ENCODE assay signal across 25 cellular contexts in the genomic region with DNA sequence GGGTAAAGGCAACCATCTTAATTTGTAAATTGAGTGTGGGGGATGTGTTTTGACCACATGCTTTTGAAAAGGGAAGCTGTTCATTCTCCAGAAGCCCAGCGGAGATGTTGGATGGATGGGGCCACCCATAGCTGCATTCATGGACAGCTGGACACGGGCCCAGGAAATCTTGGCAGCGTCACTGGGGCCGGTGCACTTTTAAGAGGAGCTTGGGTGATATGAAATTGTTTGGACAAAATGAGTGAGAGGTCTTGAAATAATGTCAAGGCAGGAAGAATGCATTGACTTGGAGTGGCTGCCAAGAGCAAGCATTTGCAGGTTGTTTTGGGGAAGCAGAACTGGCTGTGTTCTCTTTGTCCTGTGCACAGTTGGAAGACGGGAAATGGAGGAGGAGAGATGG. TPM values are rescaled to one million over a fixed set of nuclear protein-coding genes. Genes with fewer than 3 reads are reported as not detected.
DNase-seq lines count a peak whose midpoint lies in the region; ATAC-seq and TF ChIP-seq lines count a peak whose summit lies in the region.
"Had no signal": no experiment of that assay in that cellular context is flagged by ENCODE, and none has a peak within 500 bp of the region (broad histone marks: within the 10 kb centered on the region; RNA-seq: fewer than 3 reads in every experiment).

No MANE protein-coding gene starts in this region.

- H3K79me1 ChIP-seq in neuronal stem cell (ENCODE audit: low read depth, low read length), result no peaks in the 10 kb centered on the region

- H3K27me3 ChIP-seq in neuronal stem cell (ENCODE audit: control insufficient read depth in 3 of 3, insufficient read depth in 3 of 3, low read depth in 1 of 3, low read length in 3 of 3), result no peaks in the 10 kb centered on the region
- H3K27me3 ChIP-seq: heart right ventricle, testis had no signal

- no peak overlapping the region for H4K8ac ChIP-seq in neuronal stem cell (ENCODE audit: low read depth, low read length)

- no CpG with 5 or more reads among the region's 5 CpGs for WGBS in neuronal stem cell (ENCODE audit: extremely low coverage in 2 of 2, insufficient read length in 2 of 2, insufficient replicate concordance in 1 of 2), 2 donors

- no peak for TF ChIP-seq CTCF in VCaP (conservative IDR thresholded peaks at IDR 0.05)

- H3K14ac ChIP-seq in neuronal stem cell (ENCODE audit: low read length), result no peak overlapping the region

- H3K36me3 Mint-ChIP-seq in natural killer cell treated with Interleukin-12 subunit alpha and Interleukin-12 subunit beta and Interleukin-15 and Interleukin-18, amount 100 ng/mL, for 72 hours, result no peaks in the 10 kb centered on the region
- H3K36me3 Mint-ChIP-seq: CD8-positive, alpha-beta T cell; stimulated activated effector memory CD8-positive, alpha-beta T cell treated with anti-CD3 and anti-CD28 coated beads, Interleukin-12 subunit alpha, Interleukin-12 subunit beta, amount 100 ng/mL, for 72 hours had no signal

- no peak overlapping the region for H2BK12ac ChIP-seq in neuronal stem cell (ENCODE audit: low read length)

- no peak overlapping the region for H2BK120ac ChIP-seq in neuronal stem cell (ENCODE audit: low read depth, low read length)

- H2BK15ac ChIP-seq in neuronal stem cell (ENCODE audit: low read length), result no peak overlapping the region

- H4K91ac ChIP-seq in neuronal stem cell (ENCODE audit: low read depth, low read length, poor library complexity), result no peak overlapping the region

- H3K9me3 Mint-ChIP-seq in natural killer cell treated with Interleukin-12 subunit alpha and Interleukin-12 subunit beta and Interleukin-15 and Interleukin-18, amount 100 ng/mL, for 72 hours, result no peaks in the 10 kb centered on the region
- H3K9me3 Mint-ChIP-seq: activated CD8-positive, alpha-beta T cell treated with anti-CD3 and anti-CD28 coated beads for 36 hours; CD8-positive, alpha-beta T cell; stimulated activated effector memory CD8-positive, alpha-beta T cell treated with anti-CD3 and anti-CD28 coated beads, Interleukin-12 subunit alpha, Interleukin-12 subunit beta, amount 100 ng/mL, for 72 hours had no signal

- no peak for ATAC-seq in natural killer cell treated with Interleukin-12 subunit alpha and Interleukin-12 subunit beta and Interleukin-15 and Interleukin-18, amount 100 ng/mL, for 72 hours
- ATAC-seq: activated CD8-positive, alpha-beta T cell treated with anti-CD3 and anti-CD28 coated beads for 36 hours; CD8-positive, alpha-beta T cell; heart right ventricle; mucosa of descending colon; stimulated activated effector memory CD8-positive, alpha-beta T cell treated with anti-CD3 and anti-CD28 coated beads, Interleukin-12 subunit alpha, Interleukin-12 subunit beta, amount 100 ng/mL, for 72 hours had no signal

- H3K9me3 ChIP-seq in neuronal stem cell (replicated peaks in 1 of 2; ENCODE audit: control insufficient read depth in 2 of 2, insufficient read depth in 1 of 2, low read depth in 1 of 2, low read length in 2 of 2), result peaks cover 0 to 3% of the 10 kb centered on the region in 2 donors
- H3K9me3 ChIP-seq: left ventricle myocardium inferior, mucosa of descending colon, testis had no signal

- peaks cover 32 to 38% of the 10 kb centered on the region in 2 donors for H3K4me1 Mint-ChIP-seq in natural killer cell treated with Interleukin-12 subunit alpha and Interleukin-12 subunit beta and Interleukin-15 and Interleukin-18, amount 100 ng/mL, for 72 hours (ENCODE audit: low read depth in 2 of 2)

- no peak overlapping the region for H3K4me3 ChIP-seq in neuronal stem cell (ENCODE audit: low read length in 2 of 2)
- H3K4me3 ChIP-seq: dorsolateral prefrontal cortex, heart right ventricle, left ventricle myocardium inferior, mucosa of descending colon, testis had no signal

- peak overlapping the region; percentile 3 to 17 for H3K27ac Mint-ChIP-seq in natural killer cell treated with Interleukin-12 subunit alpha and Interleukin-12 subunit beta and Interleukin-15 and Interleukin-18, amount 100 ng/mL, for 72 hours
- H3K27ac Mint-ChIP-seq: activated CD8-positive, alpha-beta T cell treated with anti-CD3 and anti-CD28 coated beads for 36 hours; CD8-positive, alpha-beta T cell; stimulated activated effector memory CD8-positive, alpha-beta T cell treated with anti-CD3 and anti-CD28 coated beads, Interleukin-12 subunit alpha, Interleukin-12 subunit beta, amount 100 ng/mL, for 72 hours had no signal

- no peak overlapping the region for H3K4ac ChIP-seq in neuronal stem cell (ENCODE audit: low read length)

- H3K36me3 ChIP-seq in neuronal stem cell (replicated peaks in 1 of 2; ENCODE audit: control insufficient read depth in 2 of 2, insufficient read depth in 2 of 2, low read length in 2 of 2), result no peaks in the 10 kb centered on the region
- H3K36me3 ChIP-seq: heart right ventricle, left ventricle myocardium inferior had no signal

- no peak overlapping the region for H3K4me3 Mint-ChIP-seq in natural killer cell treated with Interleukin-12 subunit alpha and Interleukin-12 subunit beta and Interleukin-15 and Interleukin-18, amount 100 ng/mL, for 72 hours
- H3K4me3 Mint-ChIP-seq: activated CD8-positive, alpha-beta T cell treated with anti-CD3 and anti-CD28 coated beads for 36 hours; CD8-positive, alpha-beta T cell; stimulated activated effector memory CD8-positive, alpha-beta T cell treated with anti-CD3 and anti-CD28 coated beads, Interleukin-12 subunit alpha, Interleukin-12 subunit beta, amount 100 ng/mL, for 72 hours had no signal

- DNase-seq in DMS79 (lab: John Stamatoyannopoulos, UW) (peak; percentile 66), NCI-H1092 (lab: John Stamatoyannopoulos, UW) (peak; percentile 99), nucleus accumbens (lab: John Stamatoyannopoulos, UW) (no peak), neuronal stem cell (ENCODE audit: low spot score) (no peak), 8988T (no peak), UCSD-AML1 (lab: John Stamatoyannopoulos, UW; ENCODE audit: unreplicated experiment) (no peak)
- no peak for DNase-seq in natural killer cell treated with Interleukin-12 subunit alpha and Interleukin-12 subunit beta and Interleukin-15 and Interleukin-18, amount 100 ng/mL, for 72 hours (ENCODE audit: low spot score)
- DNase-seq: activated CD8-positive, alpha-beta T cell treated with anti-CD3 and anti-CD28 coated beads for 36 hours; activated naive CD4-positive, alpha-beta T cell treated with anti-CD3 and anti-CD28 coated beads, Interleukin-2, amount 50 U/mL, for 16 hours; anterior cingulate cortex; CD8-positive, alpha-beta T cell; dorsolateral prefrontal cortex; heart right ventricle; left ventricle myocardium inferior; mucosa of descending colon; NCI-H1048; NCI-H2081 treated with DMSO at 0.1 percent for 48 hours; NCI-H526; stimulated activated CD4-positive, alpha-beta T cell treated with anti-CD3 and anti-CD28 coated beads, Interleukin-2, amount 100 ng/mL, for 24 hours; T-helper 9 cell; testis had no signal

- H3K23ac ChIP-seq in neuronal stem cell (ENCODE audit: low read depth, low read length, poor library complexity), result no peak overlapping the region

- H3K4me2 ChIP-seq in neuronal stem cell (ENCODE audit: insufficient read depth, low read length, poor library complexity, severe bottlenecking), result no peak overlapping the region
- H3K4me2 ChIP-seq: KMS-11 had no signal

- no peak overlapping the region for H2AK5ac ChIP-seq in neuronal stem cell (ENCODE audit: low read depth, low read length)

- no peaks in the 10 kb centered on the region for H3K27me3 Mint-ChIP-seq in natural killer cell treated with Interleukin-12 subunit alpha and Interleukin-12 subunit beta and Interleukin-15 and Interleukin-18, amount 100 ng/mL, for 72 hours
- H3K27me3 Mint-ChIP-seq: activated CD8-positive, alpha-beta T cell treated with anti-CD3 and anti-CD28 coated beads for 36 hours had no signal

- H2BK5ac ChIP-seq in neuronal stem cell (ENCODE audit: low read length), result no peak overlapping the region

- H2AFZ ChIP-seq in neuronal stem cell (ENCODE audit: low read length), result no peak overlapping the region

- peaks cover 0 to 2% of the 10 kb centered on the region in 2 donors for H3K4me1 ChIP-seq in neuronal stem cell (ENCODE audit: control insufficient read depth in 2 of 2, insufficient read depth in 1 of 2, low read depth in 1 of 2, low read length in 2 of 2)
- H3K4me1 ChIP-seq: left ventricle myocardium inferior had no signal

- H3K9ac ChIP-seq in neuronal stem cell (ENCODE audit: low read depth, low read length, poor library complexity), result no peak overlapping the region
- H3K9ac ChIP-seq: KMS-11 had no signal

- H3K27ac ChIP-seq in VCaP (peak overlapping the region; percentile 57), neuronal stem cell (replicated peaks; ENCODE audit: low read length) (no peak overlapping the region)
- H3K27ac ChIP-seq: dorsolateral prefrontal cortex, epithelial cell of prostate, heart right ventricle, KMS-11, left ventricle myocardium inferior, testis had no signal

- no peak overlapping the region for H3K18ac ChIP-seq in neuronal stem cell (ENCODE audit: low read length)

RNA-seq across cellular contexts. Expression of a gene that starts 33.6 kb away (rescaled TPM):
- 10 to 100 TPM; 25.8 to 53.0 TPM for total RNA-seq in natural killer cell treated with Interleukin-12 subunit alpha and Interleukin-12 subunit beta and Interleukin-15 and Interleukin-18, amount 100 ng/mL, for 72 hours
- polyA plus RNA-seq in neuronal stem cell (2013, experiment 1 of 2), result not detected
- under 0.01 TPM for polyA plus RNA-seq in neuronal stem cell (2013, experiment 2 of 2)

Comparison
In these comparisons a context has a peak if more than half of its experiments do, and no peak if none do; other contexts are left out.
1. DNase-seq: peak in DMS79 (single experiment) and NCI-H1092 (single experiment); none in natural killer cell treated with Interleukin-12 subunit alpha and Interleukin-12 subunit beta and Interleukin-15 and Interleukin-18, amount 100 ng/mL, for 72 hours (single experiment), nucleus accumbens (0 of 56), neuronal stem cell (single experiment), 8988T (single experiment) and UCSD-AML1 (single experiment).